Comparison of ENCODE assay signal across 40 cellular contexts in genomic region chr21:31857096-31857495, GRCh38.
"Had no signal": no experiment of that assay in that cellular context is flagged by ENCODE, and none has a peak within 500 bp of the region (broad histone marks: within the 10 kb centered on the region; RNA-seq: fewer than 3 reads in every experiment).

No MANE protein-coding gene starts in this region.

- H3K27ac Mint-ChIP-seq: activated CD4-positive, alpha-beta memory T cell treated with anti-CD3 and anti-CD28 coated beads, Interleukin-2, amount 10 ng/mL, durations not matched to agents 7 days and 5 days; activated CD4-positive, alpha-beta T cell treated with anti-CD3 and anti-CD28 coated beads for 36 hours; activated CD4-positive, alpha-beta T cell treated with anti-CD3 and anti-CD28 coated beads, Interleukin-2, amount 10 ng/mL, durations not matched to agents 7 days and 5 days; activated CD8-positive, alpha-beta memory T cell treated with anti-CD3 and anti-CD28 coated beads, Interleukin-2, amount 10 ng/mL, durations not matched to agents 7 days and 5 days; activated CD8-positive, alpha-beta T cell treated with anti-CD3 and anti-CD28 coated beads, Interleukin-2, amount 10 ng/mL, durations not matched to agents 7 days and 5 days; activated naive CD4-positive, alpha-beta T cell treated with anti-CD3 and anti-CD28 coated beads, Interleukin-2, amount 10 ng/mL, durations not matched to agents 7 days and 5 days; activated naive CD4-positive, alpha-beta T cell treated with anti-CD3 and anti-CD28 coated beads, Interleukin-2, amount 50 U/mL, for 24 hours; activated naive CD8-positive, alpha-beta T cell; activated naive CD8-positive, alpha-beta T cell treated with anti-CD3 and anti-CD28 coated beads, Interleukin-2, amount 10 ng/mL, durations not matched to agents 7 days and 5 days; activated naive CD8-positive, alpha-beta T cell treated with anti-CD3 and anti-CD28 coated beads, Interleukin-2, amount 50 U/mL, for 24 hours; activated T-cell treated with anti-CD3 and anti-CD28 coated beads, Interleukin-2, amount 50 U/mL, for 24 hours; activated T-helper 2 cell treated with anti-CD3 and anti-CD28 coated beads, Interferon-gamma antibody, Interleukin-2, Interleukin-4, amounts not matched to agents 10 μg/mL and 5 μg/mL and 100 μg/mL, durations not matched to agents 14 hours and 24 hours and 36 hours; brain; T-helper 1 cell treated with Interleukin-12 subunit alpha and Interleukin-12 subunit beta and Interleukin-4 antibody, amounts not matched to agents 30 μg/mL and 1 μg/mL, for 36 hours; T-helper 2 cell treated with Interferon-gamma antibody and Interleukin-4, amounts not matched to agents 5 μg/mL and 100 μg/mL, for 36 hours; WTC11 had no signal

- H3K27me3 Mint-ChIP-seq: activated CD4-positive, alpha-beta memory T cell treated with anti-CD3 and anti-CD28 coated beads, Interleukin-2, amount 10 ng/mL, durations not matched to agents 7 days and 5 days; brain had no signal

- H3K36me3 ChIP-seq: ascending aorta, cardiac muscle cell, WERI-Rb-1 had no signal

- H3K9me3 Mint-ChIP-seq: activated CD4-positive, alpha-beta memory T cell treated with anti-CD3 and anti-CD28 coated beads, Interleukin-2, amount 10 ng/mL, durations not matched to agents 7 days and 5 days; activated CD4-positive, alpha-beta T cell treated with anti-CD3 and anti-CD28 coated beads, Interleukin-2, amount 10 ng/mL, durations not matched to agents 7 days and 5 days; activated naive CD4-positive, alpha-beta T cell treated with anti-CD3 and anti-CD28 coated beads, Interleukin-2, amount 10 ng/mL, durations not matched to agents 7 days and 5 days; activated naive CD4-positive, alpha-beta T cell treated with anti-CD3 and anti-CD28 coated beads, Interleukin-2, amount 50 U/mL, for 24 hours; activated naive CD8-positive, alpha-beta T cell treated with anti-CD3 and anti-CD28 coated beads, Interleukin-2, amount 10 ng/mL, durations not matched to agents 7 days and 5 days; activated naive CD8-positive, alpha-beta T cell treated with anti-CD3 and anti-CD28 coated beads, Interleukin-2, amount 50 U/mL, for 24 hours; activated T-cell treated with anti-CD3 and anti-CD28 coated beads, Interleukin-2, amount 50 U/mL, for 24 hours; activated T-helper 2 cell treated with anti-CD3 and anti-CD28 coated beads, Interferon-gamma antibody, Interleukin-2, Interleukin-4, amounts not matched to agents 10 μg/mL and 5 μg/mL and 100 μg/mL, durations not matched to agents 14 hours and 24 hours and 36 hours; central memory CD8-positive, alpha-beta T cell; T-helper 1 cell treated with Interleukin-12 subunit alpha and Interleukin-12 subunit beta and Interleukin-4 antibody, amounts not matched to agents 30 μg/mL and 1 μg/mL, for 36 hours; T-helper 2 cell treated with Interferon-gamma antibody and Interleukin-4, amounts not matched to agents 5 μg/mL and 100 μg/mL, for 36 hours had no signal

- H3K27ac ChIP-seq: ascending aorta, cardiac muscle cell, WERI-Rb-1 had no signal

- H3K9me3 ChIP-seq: ascending aorta had no signal

- H3K4me1 Mint-ChIP-seq: activated CD4-positive, alpha-beta memory T cell treated with anti-CD3 and anti-CD28 coated beads, Interleukin-2, amount 10 ng/mL, durations not matched to agents 7 days and 5 days; activated CD4-positive, alpha-beta T cell treated with anti-CD3 and anti-CD28 coated beads for 36 hours; activated CD4-positive, alpha-beta T cell treated with anti-CD3 and anti-CD28 coated beads, Interleukin-2, amount 10 ng/mL, durations not matched to agents 7 days and 5 days; activated CD8-positive, alpha-beta memory T cell treated with anti-CD3 and anti-CD28 coated beads, Interleukin-2, amount 10 ng/mL, durations not matched to agents 7 days and 5 days; activated naive CD4-positive, alpha-beta T cell treated with anti-CD3 and anti-CD28 coated beads, Interleukin-2, amount 10 ng/mL, durations not matched to agents 7 days and 5 days; activated naive CD4-positive, alpha-beta T cell treated with anti-CD3 and anti-CD28 coated beads, Interleukin-2, amount 50 U/mL, for 24 hours; activated naive CD8-positive, alpha-beta T cell treated with anti-CD3 and anti-CD28 coated beads, Interleukin-2, amount 10 ng/mL, durations not matched to agents 7 days and 5 days; activated naive CD8-positive, alpha-beta T cell treated with anti-CD3 and anti-CD28 coated beads, Interleukin-2, amount 50 U/mL, for 24 hours; brain; central memory CD8-positive, alpha-beta T cell; WTC11 had no signal

- H3K4me1 ChIP-seq: ascending aorta had no signal

- FAIRE-seq: bronchial epithelial cell, TTC549 had no signal

- H3K4me3 Mint-ChIP-seq: activated CD4-positive, alpha-beta memory T cell treated with anti-CD3 and anti-CD28 coated beads, Interleukin-2, amount 10 ng/mL, durations not matched to agents 7 days and 5 days; activated CD4-positive, alpha-beta T cell treated with anti-CD3 and anti-CD28 coated beads for 36 hours; activated CD4-positive, alpha-beta T cell treated with anti-CD3 and anti-CD28 coated beads, Interleukin-2, amount 10 ng/mL, durations not matched to agents 7 days and 5 days; activated CD8-positive, alpha-beta memory T cell treated with anti-CD3 and anti-CD28 coated beads, Interleukin-2, amount 10 ng/mL, durations not matched to agents 7 days and 5 days; activated CD8-positive, alpha-beta T cell treated with anti-CD3 and anti-CD28 coated beads, Interleukin-2, amount 10 ng/mL, durations not matched to agents 7 days and 5 days; activated naive CD4-positive, alpha-beta T cell treated with anti-CD3 and anti-CD28 coated beads, Interleukin-2, amount 10 ng/mL, durations not matched to agents 7 days and 5 days; activated naive CD4-positive, alpha-beta T cell treated with anti-CD3 and anti-CD28 coated beads, Interleukin-2, amount 50 U/mL, for 24 hours; activated naive CD8-positive, alpha-beta T cell; activated naive CD8-positive, alpha-beta T cell treated with anti-CD3 and anti-CD28 coated beads, Interleukin-2, amount 10 ng/mL, durations not matched to agents 7 days and 5 days; activated naive CD8-positive, alpha-beta T cell treated with anti-CD3 and anti-CD28 coated beads, Interleukin-2, amount 50 U/mL, for 24 hours; activated T-cell treated with anti-CD3 and anti-CD28 coated beads, Interleukin-2, amount 50 U/mL, for 24 hours; brain; central memory CD8-positive, alpha-beta T cell; T-helper 1 cell treated with Interleukin-12 subunit alpha and Interleukin-12 subunit beta and Interleukin-4 antibody, amounts not matched to agents 30 μg/mL and 1 μg/mL, for 36 hours; T-helper 2 cell treated with Interferon-gamma antibody and Interleukin-4, amounts not matched to agents 5 μg/mL and 100 μg/mL, for 36 hours; WTC11 had no signal

- ATAC-seq: activated CD4-positive, alpha-beta T cell treated with anti-CD3 and anti-CD28 coated beads for 36 hours; activated CD4-positive, CD25-positive, alpha-beta regulatory T cell treated with anti-CD3 and anti-CD28 coated beads, Interleukin-2, amount 50 U/mL, for 24 hours; activated CD8-positive, alpha-beta memory T cell treated with anti-CD3 and anti-CD28 coated beads, Interleukin-2, amount 10 ng/mL, durations not matched to agents 7 days and 5 days; activated CD8-positive, alpha-beta T cell treated with anti-CD3 and anti-CD28 coated beads, Interleukin-2, amount 10 ng/mL, durations not matched to agents 7 days and 5 days; activated naive CD8-positive, alpha-beta T cell treated with anti-CD3 and anti-CD28 coated beads, Interleukin-2, amount 50 U/mL, for 24 hours; WTC11 had no signal

- H3K36me3 Mint-ChIP-seq: activated CD8-positive, alpha-beta memory T cell treated with anti-CD3 and anti-CD28 coated beads, Interleukin-2, amount 10 ng/mL, durations not matched to agents 7 days and 5 days; activated naive CD4-positive, alpha-beta T cell treated with anti-CD3 and anti-CD28 coated beads, Interleukin-2, amount 10 ng/mL, durations not matched to agents 7 days and 5 days; activated naive CD4-positive, alpha-beta T cell treated with anti-CD3 and anti-CD28 coated beads, Interleukin-2, amount 50 U/mL, for 24 hours; activated naive CD8-positive, alpha-beta T cell treated with anti-CD3 and anti-CD28 coated beads, Interleukin-2, amount 10 ng/mL, durations not matched to agents 7 days and 5 days; brain; WTC11 had no signal

- H3K4me3 ChIP-seq: ascending aorta, cardiac muscle cell had no signal

- H3K27me3 ChIP-seq: ascending aorta, cardiac muscle cell had no signal

- DNase-seq: activated CD4-positive, alpha-beta memory T cell treated with anti-CD3 and anti-CD28 coated beads, Interleukin-2, amount 10 ng/mL, durations not matched to agents 7 days and 5 days; activated CD4-positive, alpha-beta T cell treated with anti-CD3 and anti-CD28 coated beads for 1 hour; activated CD4-positive, alpha-beta T cell treated with anti-CD3 and anti-CD28 coated beads for 36 hours; activated CD4-positive, alpha-beta T cell treated with anti-CD3 and anti-CD28 coated beads for 48 hours; activated CD4-positive, alpha-beta T cell treated with anti-CD3 and anti-CD28 coated beads, Interleukin-2, amount 10 ng/mL, durations not matched to agents 7 days and 5 days; activated CD4-positive, alpha-beta T cell treated with anti-CD3 and anti-CD28 coated beads, Interleukin-2, amount 50 U/mL, for 48 hours; activated CD4-positive, CD25-positive, alpha-beta regulatory T cell; activated CD8-positive, alpha-beta memory T cell treated with anti-CD3 and anti-CD28 coated beads for 24 hours; activated CD8-positive, alpha-beta memory T cell treated with anti-CD3 and anti-CD28 coated beads, Interleukin-2, amount 10 ng/mL, durations not matched to agents 7 days and 5 days; activated CD8-positive, alpha-beta memory T cell treated with anti-CD3 and anti-CD28 coated beads, Interleukin-2, amount 50 U/mL, for 48 hours; activated CD8-positive, alpha-beta T cell treated with anti-CD3 and anti-CD28 coated beads, Interleukin-2, amount 10 ng/mL, durations not matched to agents 7 days and 5 days; activated effector memory CD4-positive, alpha-beta T cell treated with Interleukin-2 at 50 U/mL for 16 hours; activated gamma-delta T cell; activated naive CD4-positive, alpha-beta T cell treated with anti-CD3 and anti-CD28 coated beads, Interleukin-2, amount 10 ng/mL, durations not matched to agents 7 days and 5 days; activated naive CD4-positive, alpha-beta T cell treated with Interleukin-2 at 50 U/mL for 16 hours; activated naive CD8-positive, alpha-beta T cell treated with anti-CD3 and anti-CD28 coated beads, Interleukin-2, amount 10 ng/mL, durations not matched to agents 7 days and 5 days; activated naive CD8-positive, alpha-beta T cell treated with anti-CD3 and anti-CD28 coated beads, Interleukin-2, amount 50 U/mL, for 24 hours; activated T-cell treated with anti-CD3 and anti-CD28 coated beads, Interleukin-2, amount 50 U/mL, for 24 hours; activated T-cell treated with anti-CD3 and anti-CD28 coated beads, Interleukin-2, amount 50 U/mL, for 48 hours; amygdala; anterior cingulate cortex; caudate nucleus; cerebellar nuclear complex; T-helper 1 cell; T-helper 2 cell; T-helper 9 cell; WERI-Rb-1 had no signal
